Comparison of ENCODE assay signal across 1 cellular context in the genomic region with DNA sequence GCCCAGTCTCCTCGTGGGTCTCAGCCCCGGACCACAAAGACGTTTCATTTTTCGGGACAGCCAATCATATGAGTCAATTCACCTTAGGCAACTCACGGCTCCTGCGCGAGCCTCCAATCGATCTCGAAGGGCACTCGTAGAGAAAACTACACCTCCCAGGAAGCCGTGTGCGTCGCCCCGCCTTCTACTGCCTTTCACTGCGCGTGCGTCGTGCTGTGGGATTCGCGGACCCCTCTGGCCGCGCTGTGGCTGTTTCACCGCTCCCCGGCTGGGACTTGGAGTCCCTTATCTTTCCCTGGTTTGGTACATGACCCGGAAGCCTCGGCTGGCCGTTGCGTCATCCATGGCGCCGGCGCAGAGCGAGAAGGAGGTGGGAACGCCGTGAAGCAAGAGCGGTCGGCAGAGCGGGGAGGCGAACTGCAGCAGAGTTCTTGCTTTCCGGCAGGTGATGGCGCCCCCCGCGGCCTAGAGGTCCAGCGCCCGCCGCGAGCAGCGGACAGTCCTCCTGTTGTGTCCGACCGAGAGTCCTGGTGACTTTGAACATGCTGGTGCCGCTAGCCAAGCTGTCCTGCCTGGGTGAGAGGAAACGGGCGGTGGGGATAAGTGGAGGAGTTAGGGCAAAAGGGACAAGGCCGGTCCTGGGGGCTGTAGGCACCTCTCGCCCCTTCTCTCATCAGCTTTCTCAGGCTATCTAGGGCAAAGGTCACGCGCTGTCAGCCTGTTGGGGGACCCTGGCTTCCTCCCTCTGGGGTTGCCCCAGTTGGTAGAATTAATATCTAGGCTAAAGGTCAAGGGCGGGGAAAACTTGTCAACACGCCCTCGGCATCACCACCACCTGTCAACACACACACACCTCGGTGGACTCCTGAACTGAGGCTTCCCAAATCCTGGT.
TF ChIP-seq lines count a peak whose summit lies in the region.

Gene ETFDH (plus strand): TSS at position 382 of the 892 bp plus-strand sequence. CDS start 161 bp downstream, at position 543.

TF ChIP-seq in HEK293, 187 proteins besides CTCF, POLR2A, EP300 and RAD21 (continued from another document and continues in another):
- TF ChIP-seq ZNF202 (tag by site-specific recombination; IDR thresholded peaks at IDR 0.05; ENCODE audit: borderline replicate concordance) (no peak), ZNF311 (tag by site-specific recombination; IDR thresholded peaks at IDR 0.05; ENCODE audit: borderline replicate concordance) (no peak), ZNF544 (tag by site-specific recombination; IDR thresholded peaks at IDR 0.05) (no peak), ZNF670 (tag by site-specific recombination; IDR thresholded peaks at IDR 0.05; ENCODE audit: low read depth) (no peak), GLIS2 (tag by site-specific recombination; IDR thresholded peaks at IDR 0.05) (peak; percentile 86), ZBTB21 (tag by site-specific recombination; IDR thresholded peaks at IDR 0.05) (peak; percentile 66; the same call in 1 of the 2 replicates), ZNF148 (tag by site-specific recombination; IDR thresholded peaks at IDR 0.05; ENCODE audit: borderline replicate concordance) (no peak), ZNF585B (tag by site-specific recombination; IDR thresholded peaks at IDR 0.05) (no peak), ZBTB6 (tag by site-specific recombination; IDR thresholded peaks at IDR 0.05) (no peak), ZNF426 (tag by site-specific recombination; IDR thresholded peaks at IDR 0.05) (no peak), ZNF677 (tag by site-specific recombination; IDR thresholded peaks at IDR 0.05) (no peak), REST (tag by site-specific recombination; IDR thresholded peaks at IDR 0.05) (peak; percentile 71), MEIS1 (CRISPR knock-in tag; IDR thresholded peaks at IDR 0.05; ENCODE audit: borderline replicate concordance) (no peak), ZSCAN5A (tag by site-specific recombination; IDR thresholded peaks at IDR 0.05) (0 out of 2 replicates have a peak, but pooled peaks have one; percentile 73), ZNF175 (tag by site-specific recombination; IDR thresholded peaks at IDR 0.05) (no peak), HOXD13 (CRISPR knock-in tag; IDR thresholded peaks at IDR 0.05; ENCODE audit: borderline replicate concordance) (no peak), KLF9 (tag by site-specific recombination; IDR thresholded peaks at IDR 0.05; ENCODE audit: low read depth) (peak; percentile 9; the same call in 1 of the 2 replicates), ZFP69B (tag by site-specific recombination; IDR thresholded peaks at IDR 0.05) (peak; percentile 52; the same call in 1 of the 2 replicates), ZNF169 (tag by site-specific recombination; IDR thresholded peaks at IDR 0.05) (no peak), ZNF549 (tag by site-specific recombination; IDR thresholded peaks at IDR 0.05) (no peak), ZNF558 (tag by site-specific recombination; IDR thresholded peaks at IDR 0.05) (peak; percentile 9; the same call in 1 of the 2 replicates), GLI2 (tag by site-specific recombination; IDR thresholded peaks at IDR 0.05; ENCODE audit: borderline replicate concordance, low read depth) (no peak), ZBTB20 (tag by site-specific recombination; IDR thresholded peaks at IDR 0.05) (peak; percentile 66; the same call in 1 of the 2 replicates), ZNF335 (tag by site-specific recombination; conservative IDR thresholded peaks at IDR 0.05) (peak; percentile 74), ZNF350 (tag by site-specific recombination; IDR thresholded peaks at IDR 0.05) (no peak), ZNF843 (tag by site-specific recombination; IDR thresholded peaks at IDR 0.05) (peak; percentile 39; the same call in 1 of the 2 replicates), ZNF121 (tag by site-specific recombination; IDR thresholded peaks at IDR 0.05) (no peak), ZNF521 (tag by site-specific recombination; IDR thresholded peaks at IDR 0.05) (no peak), ZNF138 (tag by site-specific recombination; IDR thresholded peaks at IDR 0.05; ENCODE audit: borderline replicate concordance) (no peak)
- TF ChIP-seq, protein P1, sequence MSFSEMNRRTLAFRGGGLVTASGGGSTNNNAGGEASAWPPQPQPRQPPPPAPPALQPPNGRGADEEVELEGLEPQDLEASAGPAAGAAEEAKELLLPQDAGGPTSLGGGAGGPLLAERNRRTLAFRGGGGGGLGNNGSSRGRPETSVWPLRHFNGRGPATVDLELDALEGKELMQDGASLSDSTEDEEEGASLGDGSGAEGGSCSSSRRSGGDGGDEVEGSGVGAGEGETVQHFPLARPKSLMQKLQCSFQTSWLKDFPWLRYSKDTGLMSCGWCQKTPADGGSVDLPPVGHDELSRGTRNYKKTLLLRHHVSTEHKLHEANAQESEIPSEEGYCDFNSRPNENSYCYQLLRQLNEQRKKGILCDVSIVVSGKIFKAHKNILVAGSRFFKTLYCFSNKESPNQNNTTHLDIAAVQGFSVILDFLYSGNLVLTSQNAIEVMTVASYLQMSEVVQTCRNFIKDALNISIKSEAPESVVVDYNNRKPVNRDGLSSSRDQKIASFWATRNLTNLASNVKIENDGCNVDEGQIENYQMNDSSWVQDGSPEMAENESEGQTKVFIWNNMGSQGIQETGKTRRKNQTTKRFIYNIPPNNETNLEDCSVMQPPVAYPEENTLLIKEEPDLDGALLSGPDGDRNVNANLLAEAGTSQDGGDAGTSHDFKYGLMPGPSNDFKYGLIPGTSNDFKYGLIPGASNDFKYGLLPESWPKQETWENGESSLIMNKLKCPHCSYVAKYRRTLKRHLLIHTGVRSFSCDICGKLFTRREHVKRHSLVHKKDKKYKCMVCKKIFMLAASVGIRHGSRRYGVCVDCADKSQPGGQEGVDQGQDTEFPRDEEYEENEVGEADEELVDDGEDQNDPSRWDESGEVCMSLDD (tag by site-specific recombination; IDR thresholded peaks at IDR 0.05), result 0 out of 2 replicates have a peak, but pooled peaks have one; percentile 40
- TF ChIP-seq, protein P2, sequence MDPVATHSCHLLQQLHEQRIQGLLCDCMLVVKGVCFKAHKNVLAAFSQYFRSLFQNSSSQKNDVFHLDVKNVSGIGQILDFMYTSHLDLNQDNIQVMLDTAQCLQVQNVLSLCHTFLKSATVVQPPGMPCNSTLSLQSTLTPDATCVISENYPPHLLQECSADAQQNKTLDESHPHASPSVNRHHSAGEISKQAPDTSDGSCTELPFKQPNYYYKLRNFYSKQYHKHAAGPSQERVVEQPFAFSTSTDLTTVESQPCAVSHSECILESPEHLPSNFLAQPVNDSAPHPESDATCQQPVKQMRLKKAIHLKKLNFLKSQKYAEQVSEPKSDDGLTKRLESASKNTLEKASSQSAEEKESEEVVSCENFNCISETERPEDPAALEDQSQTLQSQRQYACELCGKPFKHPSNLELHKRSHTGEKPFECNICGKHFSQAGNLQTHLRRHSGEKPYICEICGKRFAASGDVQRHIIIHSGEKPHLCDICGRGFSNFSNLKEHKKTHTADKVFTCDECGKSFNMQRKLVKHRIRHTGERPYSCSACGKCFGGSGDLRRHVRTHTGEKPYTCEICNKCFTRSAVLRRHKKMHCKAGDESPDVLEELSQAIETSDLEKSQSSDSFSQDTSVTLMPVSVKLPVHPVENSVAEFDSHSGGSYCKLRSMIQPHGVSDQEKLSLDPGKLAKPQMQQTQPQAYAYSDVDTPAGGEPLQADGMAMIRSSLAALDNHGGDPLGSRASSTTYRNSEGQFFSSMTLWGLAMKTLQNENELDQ (tag by site-specific recombination; IDR thresholded peaks at IDR 0.05; ENCODE audit: low read depth), result no peak
- TF ChIP-seq, protein P3, sequence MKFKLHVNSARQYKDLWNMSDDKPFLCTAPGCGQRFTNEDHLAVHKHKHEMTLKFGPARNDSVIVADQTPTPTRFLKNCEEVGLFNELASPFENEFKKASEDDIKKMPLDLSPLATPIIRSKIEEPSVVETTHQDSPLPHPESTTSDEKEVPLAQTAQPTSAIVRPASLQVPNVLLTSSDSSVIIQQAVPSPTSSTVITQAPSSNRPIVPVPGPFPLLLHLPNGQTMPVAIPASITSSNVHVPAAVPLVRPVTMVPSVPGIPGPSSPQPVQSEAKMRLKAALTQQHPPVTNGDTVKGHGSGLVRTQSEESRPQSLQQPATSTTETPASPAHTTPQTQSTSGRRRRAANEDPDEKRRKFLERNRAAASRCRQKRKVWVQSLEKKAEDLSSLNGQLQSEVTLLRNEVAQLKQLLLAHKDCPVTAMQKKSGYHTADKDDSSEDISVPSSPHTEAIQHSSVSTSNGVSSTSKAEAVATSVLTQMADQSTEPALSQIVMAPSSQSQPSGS (tag by site-specific recombination; IDR thresholded peaks at IDR 0.05; ENCODE audit: low read depth), result peak; percentile 75
- TF ChIP-seq, protein P4, sequence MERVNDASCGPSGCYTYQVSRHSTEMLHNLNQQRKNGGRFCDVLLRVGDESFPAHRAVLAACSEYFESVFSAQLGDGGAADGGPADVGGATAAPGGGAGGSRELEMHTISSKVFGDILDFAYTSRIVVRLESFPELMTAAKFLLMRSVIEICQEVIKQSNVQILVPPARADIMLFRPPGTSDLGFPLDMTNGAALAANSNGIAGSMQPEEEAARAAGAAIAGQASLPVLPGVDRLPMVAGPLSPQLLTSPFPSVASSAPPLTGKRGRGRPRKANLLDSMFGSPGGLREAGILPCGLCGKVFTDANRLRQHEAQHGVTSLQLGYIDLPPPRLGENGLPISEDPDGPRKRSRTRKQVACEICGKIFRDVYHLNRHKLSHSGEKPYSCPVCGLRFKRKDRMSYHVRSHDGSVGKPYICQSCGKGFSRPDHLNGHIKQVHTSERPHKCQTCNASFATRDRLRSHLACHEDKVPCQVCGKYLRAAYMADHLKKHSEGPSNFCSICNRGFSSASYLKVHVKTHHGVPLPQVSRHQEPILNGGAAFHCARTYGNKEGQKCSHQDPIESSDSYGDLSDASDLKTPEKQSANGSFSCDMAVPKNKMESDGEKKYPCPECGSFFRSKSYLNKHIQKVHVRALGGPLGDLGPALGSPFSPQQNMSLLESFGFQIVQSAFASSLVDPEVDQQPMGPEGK (tag by site-specific recombination; IDR thresholded peaks at IDR 0.05), result peak; percentile 81
- TF ChIP-seq, protein P5, sequence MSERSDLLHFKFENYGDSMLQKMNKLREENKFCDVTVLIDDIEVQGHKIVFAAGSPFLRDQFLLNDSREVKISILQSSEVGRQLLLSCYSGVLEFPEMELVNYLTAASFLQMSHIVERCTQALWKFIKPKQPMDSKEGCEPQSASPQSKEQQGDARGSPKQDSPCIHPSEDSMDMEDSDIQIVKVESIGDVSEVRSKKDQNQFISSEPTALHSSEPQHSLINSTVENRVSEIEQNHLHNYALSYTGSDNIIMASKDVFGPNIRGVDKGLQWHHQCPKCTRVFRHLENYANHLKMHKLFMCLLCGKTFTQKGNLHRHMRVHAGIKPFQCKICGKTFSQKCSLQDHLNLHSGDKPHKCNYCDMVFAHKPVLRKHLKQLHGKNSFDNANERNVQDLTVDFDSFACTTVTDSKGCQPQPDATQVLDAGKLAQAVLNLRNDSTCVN (tag by site-specific recombination; optimal IDR thresholded peaks at IDR 0.05), result peak; percentile 56
